8 cellular contexts compared by ENCODE assay signal in genomic region chr2:232523682-232524597, GRCh38. TPM values are rescaled to one million over a fixed set of nuclear protein-coding genes. Genes with fewer than 3 reads are reported as not detected.
A peak's percentile ranks its signal among the peaks of the same experiment; 100 is the strongest.
DNase-seq lines count a peak whose midpoint lies in the region; ATAC-seq and TF ChIP-seq lines count a peak whose summit lies in the region.

No MANE protein-coding gene starts in this region.

- TF ChIP-seq POLR2A in breast epithelium (IDR thresholded peaks at IDR 0.05): no peak

- H3K4me3 ChIP-seq in breast epithelium: peak overlapping the region; percentile 18 to 61 (median 42)

- no peaks in the 10 kb centered on the region for H3K9me3 ChIP-seq in breast epithelium

- H3K27ac ChIP-seq in breast epithelium: no peak overlapping the region

- H3K27me3 Mint-ChIP-seq in CD14-positive monocyte (ENCODE audit: low read depth in 3 of 3): peaks cover 33 to 72% (median 54%) of the 10 kb centered on the region in 3 donors

- H3K27me3 ChIP-seq in breast epithelium: peaks cover 11 to 67% of the 10 kb centered on the region in 2 donors

- DNase-seq in activated CD4-positive, alpha-beta T cell treated with anti-CD3 and anti-CD28 coated beads for 48 hours: peak; percentile 56
- no peak for DNase-seq in activated CD4-positive, alpha-beta T cell treated with anti-CD3 and anti-CD28 coated beads, Interleukin-2, amount 50 U/mL, for 4 hours
- DNase-seq in NOMO-1 treated with DMSO at 0.1 percent for 48 hours (lab: John Stamatoyannopoulos, UW; ENCODE audit: unreplicated experiment): peak; percentile 67
- no peak for DNase-seq in breast epithelium (ENCODE audit: low spot score in 2 of 2)
- peak; percentile 85 for DNase-seq in left kidney (ENCODE audit: low read depth, low spot score)
- peak; percentile 29 for DNase-seq in superior temporal gyrus (ENCODE audit: extremely low spot score)
- no peak for DNase-seq in CD14-positive monocyte (ENCODE audit: low spot score)

- H3K4me1 Mint-ChIP-seq in CD14-positive monocyte: peaks cover 11% of the 10 kb centered on the region

- peak overlapping the region in 1 of 2 donors; percentile 77 for H3K4me3 Mint-ChIP-seq in CD14-positive monocyte

- H3K4me1 ChIP-seq in breast epithelium: peaks cover 0 to 3% of the 10 kb centered on the region in 2 donors

- TF ChIP-seq CTCF in breast epithelium (IDR thresholded peaks at IDR 0.05) (no peak), CD14-positive monocyte (IDR thresholded peaks at IDR 0.05) (no peak)

- intact Hi-C loops in breast epithelium (cut with DNase I; ENCODE audit: low total_unique reads): no loop called here
- intact Hi-C loops in CD14-positive monocyte (cut with micrococcal nuclease): no loop called here

- peaks cover 0 to 8% (median 0%) of the 10 kb centered on the region in 7 donors for H3K9me3 Mint-ChIP-seq in CD14-positive monocyte

- peaks cover 0 to 2% of the 10 kb centered on the region in 2 donors for H3K36me3 Mint-ChIP-seq in CD14-positive monocyte

- no peak overlapping the region for H3K27ac Mint-ChIP-seq in CD14-positive monocyte

- no peaks in the 10 kb centered on the region for H3K36me3 ChIP-seq in breast epithelium

- ATAC-seq in GM21390 (IDR thresholded peaks at IDR 0.05; ENCODE audit: unreplicated experiment): no peak

RNA-seq across cellular contexts. Expression of gene CHRND, which starts 2.0 kb away (rescaled TPM):
- total RNA-seq in breast epithelium: not detected
- polyA plus RNA-seq in CD14-positive monocyte: not detected

RNA-seq across cellular contexts. Expression of gene PRSS56, which starts 3.8 kb away (rescaled TPM):
- not detected for total RNA-seq in breast epithelium
- polyA plus RNA-seq in CD14-positive monocyte: not detected

RNA-seq across cellular contexts. Expression of gene CHRNG, which starts 15.6 kb away (rescaled TPM):
- not detected for total RNA-seq in breast epithelium
- not detected for polyA plus RNA-seq in CD14-positive monocyte

RNA-seq across cellular contexts. Expression of gene TIGD1, which starts 26.4 kb away (rescaled TPM):
- total RNA-seq in breast epithelium: 1 to 10 TPM; 2.9 to 5.6 (median 5.0) TPM
- polyA plus RNA-seq in CD14-positive monocyte: 1 to 10 TPM; 1.6 to 2.1 TPM

RNA-seq across cellular contexts. Expression of gene EIF4E2, which starts 26.5 kb away (rescaled TPM):
- 10 to 100 TPM; 31.6 to 57.4 (median 36.1) TPM for total RNA-seq in breast epithelium
- polyA plus RNA-seq in CD14-positive monocyte: 100 to 1,000 TPM; 188 to 213 TPM

Comparison
In these comparisons a context has a peak if more than half of its experiments do, and no peak if none do; other contexts are left out.
1. DNase-seq: peak in activated CD4-positive, alpha-beta T cell treated with anti-CD3 and anti-CD28 coated beads for 48 hours (single experiment), NOMO-1 treated with DMSO at 0.1 percent for 48 hours (single experiment), left kidney (single experiment) and superior temporal gyrus (single experiment); none in activated CD4-positive, alpha-beta T cell treated with anti-CD3 and anti-CD28 coated beads, Interleukin-2, amount 50 U/mL, for 4 hours (0 of 2), breast epithelium (0 of 2) and CD14-positive monocyte (single experiment).